8 cellular contexts compared by ENCODE assay signal in the genomic region with DNA sequence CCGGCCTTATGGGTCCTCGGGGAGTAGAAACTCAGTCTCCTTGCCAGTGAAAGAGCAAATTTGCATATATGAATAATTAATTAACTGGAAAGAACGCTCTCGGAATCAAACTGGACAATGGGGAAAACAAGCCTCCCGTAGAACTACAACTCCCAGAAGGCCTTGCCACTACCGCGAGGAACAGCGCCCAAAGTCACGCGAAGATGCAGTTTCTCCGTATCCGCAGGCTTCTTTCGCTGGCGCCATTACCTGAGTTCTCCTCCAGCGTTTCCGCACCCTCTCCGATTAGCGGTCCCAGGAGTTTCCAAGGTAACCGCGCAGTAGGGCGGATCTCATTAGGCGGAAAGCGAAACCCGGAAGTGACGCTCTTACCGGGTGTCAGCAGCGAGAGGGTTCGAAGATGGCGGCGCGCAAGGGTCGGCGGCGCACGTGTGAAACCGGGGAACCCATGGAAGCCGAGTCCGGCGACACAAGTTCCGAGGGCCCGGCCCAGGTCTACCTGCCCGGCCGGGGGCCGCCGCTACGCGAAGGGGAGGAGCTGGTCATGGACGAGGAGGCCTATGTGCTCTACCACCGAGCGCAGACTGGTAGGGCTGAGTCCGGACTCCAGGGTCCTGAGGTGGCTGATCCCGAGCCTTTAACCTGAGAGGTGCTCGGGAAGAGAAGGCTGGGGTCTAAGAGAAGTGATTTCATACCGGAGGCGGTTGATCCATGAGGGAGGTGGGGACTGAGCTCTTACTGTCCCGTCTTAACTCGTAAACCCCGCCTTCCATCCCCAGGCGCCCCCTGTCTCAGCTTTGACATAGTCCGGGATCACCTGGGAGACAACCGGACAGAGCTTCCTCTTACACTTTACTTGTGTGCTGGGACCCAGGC. TPM values are rescaled to one million over a fixed set of nuclear protein-coding genes. Genes with fewer than 3 reads are reported as not detected.
A peak's percentile ranks its signal among the peaks of the same experiment; 100 is the strongest.
DNase-seq lines count a peak whose midpoint lies in the region; ATAC-seq and TF ChIP-seq lines count a peak whose summit lies in the region.

A gene (plus strand): TSS at position 378 of the 876 bp plus-strand sequence. CDS start 23 bp downstream, at position 401.

- H3K9me3 ChIP-seq in right lobe of liver: no peaks in the 10 kb centered on the region

- ATAC-seq in GM19395 (IDR thresholded peaks at IDR 0.05; ENCODE audit: unreplicated experiment) (peak; percentile 86), HG03575 (IDR thresholded peaks at IDR 0.05; ENCODE audit: extremely low read depth, insufficient number of reproducible peaks, low FRiP score, unreplicated experiment) (peak; percentile 37), right lobe of liver (peak; percentile 90 to 95 (median 94))

- H3K27ac ChIP-seq in C4-2B: peak within 1 kb of the TSS; percentile 80
- H3K27ac ChIP-seq in dorsolateral prefrontal cortex: peak within 1 kb of the TSS; percentile 85 to 100 (median 97)
- H3K27ac ChIP-seq in right lobe of liver: peak within 1 kb of the TSS; percentile 52 to 87 (median 72)

- H3K9me3 Mint-ChIP-seq in activated CD4-positive, alpha-beta memory T cell treated with anti-CD3 and anti-CD28 coated beads for 36 hours: no peaks in the 10 kb centered on the region

- POLR2A ChIA-PET in activated CD4-positive, alpha-beta memory T cell treated with anti-CD3 and anti-CD28 coated beads for 36 hours (lab: Charles Lee): interaction anchor here (0.9 to 1.1 kb wide), 3 partner anchors 20 to 268 kb away, joined by 3 to 4 read pairs (median 3); no protein-coding TSS in a partner anchor

- H3K4me1 Mint-ChIP-seq in activated CD4-positive, alpha-beta memory T cell treated with anti-CD3 and anti-CD28 coated beads for 36 hours (ENCODE audit: low read depth): peaks cover 28% of the 10 kb centered on the region

- peak within 1 kb of the TSS; percentile 58 to 100 (median 95) for H3K4me3 ChIP-seq in dorsolateral prefrontal cortex
- H3K4me3 ChIP-seq in right lobe of liver: peak within 1 kb of the TSS; percentile 79 to 100 (median 99)

- peaks cover 0 to 10% (median 0%) of the 10 kb centered on the region in 45 donors for H3K27me3 ChIP-seq in dorsolateral prefrontal cortex
- H3K27me3 ChIP-seq in right lobe of liver: peaks cover 0 to 5% of the 10 kb centered on the region in 2 donors

- H3K27ac Mint-ChIP-seq in activated CD4-positive, alpha-beta memory T cell treated with anti-CD3 and anti-CD28 coated beads for 36 hours: peak within 1 kb of the TSS; percentile 93

- H3K4me3 Mint-ChIP-seq in activated CD4-positive, alpha-beta memory T cell treated with anti-CD3 and anti-CD28 coated beads for 36 hours: peak within 1 kb of the TSS; percentile 87

- H3K4me1 ChIP-seq in right lobe of liver: peaks cover 0 to 17% (median 8%) of the 10 kb centered on the region in 4 donors

- under 1% methylated on average over 26 of the region's 61 CpGs for WGBS in right lobe of liver (ENCODE audit: insufficient coverage, low coverage, low lambda C conversion rate, missing lambda C conversion rate)

- TF ChIP-seq CTCF in C4-2B (conservative IDR thresholded peaks at IDR 0.05) (peak; percentile 44; the same call in 1 of the 2 replicates), dorsolateral prefrontal cortex (IDR thresholded peaks at IDR 0.05 in 54 of 56, conservative IDR thresholded peaks at IDR 0.05 in 2 of 56; ENCODE audit: low read depth in 1 of 56, partially characterized antibody in 56 of 56) (peak in 27 of 56 donors; percentile 1 to 68 (median 26)), right lobe of liver (IDR thresholded peaks at IDR 0.05) (no peak)

- peak; percentile 52 for TF ChIP-seq POLR2A in right lobe of liver (IDR thresholded peaks at IDR 0.05)

- peak; percentile 91 for DNase-seq in NCI-H82 treated with DMSO at 0.1 percent for 48 hours (lab: John Stamatoyannopoulos, UW; ENCODE audit: unreplicated experiment)
- DNase-seq in activated CD4-positive, alpha-beta memory T cell treated with anti-CD3 and anti-CD28 coated beads for 36 hours: peak; percentile 96
- peak; percentile 84 to 94 (median 90) for DNase-seq in dorsolateral prefrontal cortex
- peak; percentile 90 to 95 (median 94) for DNase-seq in right lobe of liver
- DNase-seq in stimulated activated CD4-positive, alpha-beta T cell treated with anti-CD3 and anti-CD28 coated beads, Interleukin-4, amount 100 ng/mL, for 4 hours: peak; percentile 84 to 97

- peaks cover 18% of the 10 kb centered on the region for H3K27me3 Mint-ChIP-seq in activated CD4-positive, alpha-beta memory T cell treated with anti-CD3 and anti-CD28 coated beads for 36 hours

- peaks cover 22% of the 10 kb centered on the region for H3K36me3 Mint-ChIP-seq in activated CD4-positive, alpha-beta memory T cell treated with anti-CD3 and anti-CD28 coated beads for 36 hours

- intact Hi-C loops in activated CD4-positive, alpha-beta memory T cell treated with anti-CD3 and anti-CD28 coated beads for 36 hours (cut with micrococcal nuclease): loop anchor here (1.0 to 5.0 kb wide), 4 partner anchors 23 to 124 kb away; a partner anchor contains a TSS
- intact Hi-C loops in dorsolateral prefrontal cortex (cut with DNase I) (loop anchor here (2.0 to 10.0 kb wide), 3 partner anchors 23 to 124 kb away; a partner anchor contains a TSS), right lobe of liver (cut with DNase I) (no loop called here)

- CTCF ChIA-PET in activated CD4-positive, alpha-beta memory T cell treated with anti-CD3 and anti-CD28 coated beads for 36 hours (lab: Charles Lee): interaction anchor here (0.7 to 2.7 kb wide), 8 partner anchors 28 to 680 kb away, joined by 3 to 13 read pairs (median 4); a partner anchor contains a TSS

- H3K36me3 ChIP-seq in right lobe of liver: peaks cover 0 to 29% (median 7%) of the 10 kb centered on the region in 4 donors

RNA-seq across cellular contexts. Expression of the gene that starts here (rescaled TPM):
- 10 to 100 TPM; 38.8 to 45.3 TPM for total RNA-seq in activated CD4-positive, alpha-beta memory T cell treated with anti-CD3 and anti-CD28 coated beads for 36 hours
- total RNA-seq in dorsolateral prefrontal cortex: 10 to 100 TPM; 14.2 to 29.9 (median 20.2) TPM
- 10 to 100 TPM; 14.7 to 31.0 (median 17.6) TPM for total RNA-seq in right lobe of liver

Comparison
In these comparisons a context has a peak if more than half of its experiments do, and no peak if none do; other contexts are left out.
1. Peak in every context shown above with its lines: DNase-seq, ATAC-seq, H3K4me3 ChIP-seq and H3K27ac ChIP-seq.
2. ATAC-seq: peak in every context shown above with its lines; median percentile 94 in right lobe of liver; 86 in GM19395; 37 in HG03575.
3. intact Hi-C loops: an anchor here in activated CD4-positive, alpha-beta memory T cell treated with anti-CD3 and anti-CD28 coated beads for 36 hours (1.0 to 5.0 kb wide) and dorsolateral prefrontal cortex (2.0 to 10.0 kb wide); none called in right lobe of liver.